Comparison of ENCODE assay signal across 22 cellular contexts in the genomic region with DNA sequence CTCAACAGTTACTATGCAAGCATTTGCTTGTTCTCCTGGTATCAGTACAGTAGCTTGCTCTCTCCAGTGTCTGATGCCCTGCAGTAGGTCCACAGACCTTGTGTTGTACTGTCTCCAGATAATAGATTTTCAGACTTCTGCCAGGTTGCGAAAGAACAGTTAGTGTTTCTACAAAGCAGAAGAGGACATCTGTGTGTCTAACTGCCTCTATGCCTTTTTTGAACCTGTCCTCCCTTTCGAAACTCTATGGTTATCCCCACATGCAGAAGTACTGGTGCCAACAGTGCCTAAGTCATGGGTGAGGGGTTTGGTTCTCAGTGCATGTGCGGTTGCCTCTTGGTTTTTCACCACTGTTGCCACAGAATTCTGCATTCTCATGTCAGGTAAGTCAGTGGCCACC. TPM values are rescaled to one million over a fixed set of nuclear protein-coding genes. Genes with fewer than 3 reads are reported as not detected.
"Had no signal": no experiment of that assay in that cellular context is flagged by ENCODE, and none has a peak within 500 bp of the region (broad histone marks: within the 10 kb centered on the region; RNA-seq: fewer than 3 reads in every experiment).

No MANE protein-coding gene starts in this region.

- H3K36me3 Mint-ChIP-seq: immature natural killer cell had no signal

- H3K27ac Mint-ChIP-seq: activated T-helper 17 cell treated with anti-CD3 and anti-CD28 coated beads, Interleukin-2, amount 50 U/mL, for 72 hours; dendritic cell treated with granulocyte-macrophage colony-stimulating factor and Interleukin-4, amounts not matched to agents 40 ng/mL and 50 ng/mL, for 4 days; effector memory CD8-positive, alpha-beta T cell; immature natural killer cell had no signal

- H3K4me3 Mint-ChIP-seq: activated T-helper 17 cell treated with anti-CD3 and anti-CD28 coated beads, Interleukin-2, amount 50 U/mL, for 72 hours; dendritic cell treated with granulocyte-macrophage colony-stimulating factor and Interleukin-4, amounts not matched to agents 40 ng/mL and 50 ng/mL, for 4 days; effector memory CD8-positive, alpha-beta T cell; immature natural killer cell; neural crest cell had no signal

- H3K36me3 ChIP-seq: heart left ventricle, sigmoid colon, stomach, upper lobe of left lung had no signal

- H3K27me3 Mint-ChIP-seq: activated T-helper 17 cell treated with anti-CD3 and anti-CD28 coated beads, Interleukin-2, amount 50 U/mL, for 72 hours; dendritic cell treated with granulocyte-macrophage colony-stimulating factor and Interleukin-4, amounts not matched to agents 40 ng/mL and 50 ng/mL, for 4 days; effector memory CD8-positive, alpha-beta T cell had no signal

- ATAC-seq: activated T-helper 17 cell treated with anti-CD3 and anti-CD28 coated beads, Interleukin-2, amount 50 U/mL, for 72 hours; effector memory CD8-positive, alpha-beta T cell; heart left ventricle; psoas muscle had no signal

- DNase-seq: activated CD4-positive, CD25-positive, alpha-beta regulatory T cell treated with anti-CD3 and anti-CD28 coated beads, Interleukin-2, amount 50 U/mL, for 72 hours; activated naive CD4-positive, alpha-beta T cell treated with Interleukin-2 at 50 U/mL for 16 hours; activated T-cell treated with anti-CD3 and anti-CD28 coated beads for 4 hours; aorta; cerebellar nuclear complex; effector memory CD8-positive, alpha-beta T cell; heart left ventricle; immature natural killer cell; midbrain; psoas muscle; sigmoid colon; stimulated activated CD4-positive, alpha-beta T cell treated with anti-CD3 and anti-CD28 coated beads, Interleukin-1b, Interleukin-23, amount 100 ng/mL, for 48 hours; stomach; testis; upper lobe of left lung had no signal

- H3K4me3 ChIP-seq: heart left ventricle, psoas muscle, sigmoid colon, stomach, testis, upper lobe of left lung had no signal

- H3K4me1 ChIP-seq: heart left ventricle, psoas muscle, stomach, testis, upper lobe of left lung had no signal

- H3K9me3 Mint-ChIP-seq: activated T-helper 17 cell treated with anti-CD3 and anti-CD28 coated beads, Interleukin-2, amount 50 U/mL, for 72 hours; dendritic cell treated with granulocyte-macrophage colony-stimulating factor and Interleukin-4, amounts not matched to agents 40 ng/mL and 50 ng/mL, for 4 days; effector memory CD8-positive, alpha-beta T cell; neural crest cell had no signal

- H3K27me3 ChIP-seq: heart left ventricle, sigmoid colon, stomach, testis, upper lobe of left lung had no signal

- H3K27ac ChIP-seq: epithelial cell of prostate, heart left ventricle, psoas muscle, sigmoid colon, stomach, testis, upper lobe of left lung had no signal

- H3K4me1 Mint-ChIP-seq: activated T-helper 17 cell treated with anti-CD3 and anti-CD28 coated beads, Interleukin-2, amount 50 U/mL, for 72 hours; immature natural killer cell; neural crest cell had no signal

RNA-seq across cellular contexts. Expression of a gene that starts 45.9 kb away (rescaled TPM):
- total RNA-seq: activated CD8-positive, alpha-beta memory T cell treated with anti-CD3 and anti-CD28 coated beads for 36 hours; activated T-helper 17 cell treated with anti-CD3 and anti-CD28 coated beads, Interleukin-2, amount 50 U/mL, for 72 hours; myocyte; osteoblast had no signal
- polyA plus RNA-seq: aorta, immature natural killer cell had no signal
